ENCODE assay signal across 9 cellular contexts in genomic region chr19:38949580-38950367, GRCh38. TPM values are rescaled to one million over a fixed set of nuclear protein-coding genes. Genes with fewer than 3 reads are reported as not detected.
DNase-seq lines count a peak whose midpoint lies in the region; ATAC-seq, FAIRE-seq and TF ChIP-seq lines count a peak whose summit lies in the region.
"Had no signal": no experiment of that assay in that cellular context is flagged by ENCODE, and none has a peak within 500 bp of the region (broad histone marks: within the 10 kb centered on the region; RNA-seq: fewer than 3 reads in every experiment).

No MANE protein-coding gene starts in this region.

- TF ChIP-seq POLR2A in A549 (IDR thresholded peaks at IDR 0.05; ENCODE audit: low read length) (peak; percentile 27), transverse colon (IDR thresholded peaks at IDR 0.05) (no peak)

- H3K9ac ChIP-seq in rectal smooth muscle tissue (ENCODE audit: low read length), result no peak overlapping the region

- CTCF ChIA-PET in A549 (lab: Yijun Ruan, JAX), result interaction anchor here (0.6 to 23.4 kb wide), 8 partner anchors 10 to 547 kb away, joined by 4 to 344 read pairs (median 6); partner anchors contain the start of genes FAM98C, FBXO17, MRPS12 and SARS2

- peaks cover 16% of the 10 kb centered on the region for H3K4me1 Mint-ChIP-seq in T-helper 17 cell

- no peak for FAIRE-seq in A549 (lab: Jason Lieb, UNC)

- TF ChIP-seq EP300 in A549 (IDR thresholded peaks at IDR 0.05), result no peak
- no peak for TF ChIP-seq EP300 in transverse colon (IDR thresholded peaks at IDR 0.05; ENCODE audit: low read depth)

- 96% methylated on average over 68 of the region's 72 CpGs for WGBS in A549 (ENCODE audit: missing lambda C conversion rate)
- WGBS in transverse colon (ENCODE audit: low coverage in 1 of 2), 2 donors, result 19 to 39% methylated on average over 9 to 23 of the region's 72 CpGs

- peaks cover 20% of the 10 kb centered on the region for H3K27me3 Mint-ChIP-seq in T-helper 17 cell

- H3K4me3 ChIP-seq in A549 (no peak overlapping the region), HAP-1 (peak overlapping the region; percentile 21), ascending aorta (peak overlapping the region; percentile 30 to 55), rectal smooth muscle tissue (ENCODE audit: low read length) (peak overlapping the region; percentile 59), transverse colon (peak overlapping the region in 2 of 4 donors; percentile 22 to 36)

- DNase-seq in A549 (ENCODE audit: low read depth in 1 of 2, low spot score in 1 of 2) (no peak), HAP-1 (ENCODE audit: low spot score in 2 of 2) (peak; percentile 89 to 99), T-helper 17 cell (peak; percentile 62 to 73 (median 72)), ascending aorta (ENCODE audit: low spot score in 2 of 2) (peak; percentile 42 to 82), hepatic stellate cell (ENCODE audit: low spot score) (peak; percentile 58), transverse colon (peak; percentile 76)

- POLR2A ChIA-PET in A549 (lab: Yijun Ruan, JAX), result no interaction called here

- in situ Hi-C loops in HAP-1 (cut with MboI; ENCODE audit: low sequenced_read_pairs) (no loop called here), transverse colon (cut with MboI; ENCODE audit: low pct_ligation_motif_present in 1 of 4, low pct_unique_long_range_greater_than_20kb in 1 of 4, low sequenced_read_pairs in 3 of 4) (loop anchor here in 3 of 4 donors (25.0 kb wide), 2 partner anchors 412 to 537 kb away; partner anchors contain the start of gene FAM98C (in 3 of the 3))

- H3K4me2 ChIP-seq in A549, result no peak overlapping the region

- H3K4me3 Mint-ChIP-seq in T-helper 17 cell, result peak overlapping the region; percentile 77

- intact Hi-C loops in ascending aorta (cut with DNase I) (no loop called here), transverse colon (cut with DNase I; ENCODE audit: low total_unique reads) (no loop called here)

- TF ChIP-seq CTCF in A549 (IDR thresholded peaks at IDR 0.05) (no peak), ascending aorta (IDR thresholded peaks at IDR 0.05) (no peak), transverse colon (IDR thresholded peaks at IDR 0.05) (no peak)

- no peak overlapping the region for H3K27ac Mint-ChIP-seq in T-helper 17 cell

- ATAC-seq in A549 (no peak), T-helper 17 cell (peak; percentile 96), GM19324 (IDR thresholded peaks at IDR 0.05; ENCODE audit: low FRiP score, unreplicated experiment) (no peak)

- peaks cover 4% of the 10 kb centered on the region for H3K36me3 Mint-ChIP-seq in T-helper 17 cell (ENCODE audit: low read depth)

- H3K4me1 ChIP-seq in A549 (peaks cover 23% of the 10 kb centered on the region), HAP-1 (peaks cover 5% of the 10 kb centered on the region; the same call in 1 of the 2 replicates), ascending aorta (peaks cover 4 to 6% of the 10 kb centered on the region in 2 donors), rectal smooth muscle tissue (ENCODE audit: control insufficient read depth, insufficient read depth, low read length) (peaks cover 4% of the 10 kb centered on the region), transverse colon (peaks cover 4 to 10% (median 8%) of the 10 kb centered on the region in 4 donors)

- no peaks in the 10 kb centered on the region for H3K9me3 ChIP-seq in A549
- no peaks in the 10 kb centered on the region for H3K9me3 ChIP-seq in HAP-1
- no peaks in the 10 kb centered on the region for H3K9me3 ChIP-seq in T-helper 17 cell (ENCODE audit: control insufficient read depth, low read length, poor library complexity, severe bottlenecking)
- no peaks in the 10 kb centered on the region for H3K9me3 ChIP-seq in ascending aorta
- no peaks in the 10 kb centered on the region for H3K9me3 ChIP-seq in transverse colon
- H3K9me3 ChIP-seq: Caco-2 had no signal

- H3K27me3 ChIP-seq in HAP-1 (ENCODE audit: low read depth) (no peaks in the 10 kb centered on the region), ascending aorta (no peaks in the 10 kb centered on the region), rectal smooth muscle tissue (ENCODE audit: control insufficient read depth, insufficient read depth, low read length) (no peaks in the 10 kb centered on the region), transverse colon (peaks cover 6% of the 10 kb centered on the region)

- no peak overlapping the region for H3K27ac ChIP-seq in A549
- no peak overlapping the region for H3K27ac ChIP-seq in ascending aorta
- H3K27ac ChIP-seq in rectal smooth muscle tissue (ENCODE audit: low read depth, low read length), result no peak overlapping the region
- H3K27ac ChIP-seq in transverse colon, result no peak overlapping the region

- H3K36me3 ChIP-seq in HAP-1 (replicated peaks) (no peaks in the 10 kb centered on the region), ascending aorta (peaks cover 0 to 19% of the 10 kb centered on the region in 2 donors), rectal smooth muscle tissue (ENCODE audit: control insufficient read depth, insufficient read depth, low read length) (no peaks in the 10 kb centered on the region), transverse colon (no peaks in the 10 kb centered on the region)

- no peak for TF ChIP-seq RAD21 in A549 (conservative IDR thresholded peaks at IDR 0.05 in 1 of 2, IDR thresholded peaks at IDR 0.05 in 1 of 2)

TF ChIP-seq in A549, 52 proteins besides CTCF, POLR2A, EP300 and RAD21:
- TF ChIP-seq NFE2L2 (conservative IDR thresholded peaks at IDR 0.05; ENCODE audit: low read length), result no peak
- no peak for TF ChIP-seq BHLHE40 (IDR thresholded peaks at IDR 0.05; ENCODE audit: low read depth, low read length)
- peak in 1 of 2 experiments; percentile 1; a peak in 1 of 5 replicates for TF ChIP-seq JUN (IDR thresholded peaks at IDR 0.05)
- peak; percentile 14; the same call in 1 of the 2 replicates for TF ChIP-seq PBX3 (IDR thresholded peaks at IDR 0.05)

RNA-seq across cellular contexts. Expression of gene MRPS12, which starts 19.0 kb away (rescaled TPM):
- polyA plus RNA-seq in A549 (2011; rRNA removed), result 92.8 and 104 TPM in 2 replicates
- polyA plus RNA-seq in A549 (2012; cell fraction: cytosol; rRNA removed), result 418 and 524 TPM in 2 replicates
- polyA plus RNA-seq in A549 (2012; cell fraction: nucleus; rRNA removed), result 325 and 425 TPM in 2 replicates
- polyA plus RNA-seq in A549 (2017; fragmentation: RNase III; extraction: RNeasy Plus Mini Kit Qiagen cat#74134 plus additional on column Dnase treatment), result 198 to 217 TPM (median 213 TPM) in 3 replicates
- polyA minus RNA-seq in A549 (2011; rRNA and poly(A)+ RNA removed), result 49.4 and 50.5 TPM in 2 replicates
- 10 to 100 TPM; 18.9 to 22.0 TPM for total RNA-seq in T-helper 17 cell
- total RNA-seq in ascending aorta, result 9.9 TPM
- total RNA-seq in transverse colon, result 10 to 100 TPM; 23.7 to 42.6 (median 34.7) TPM

RNA-seq across cellular contexts. Expression of gene SARS2, which starts 19.2 kb away (rescaled TPM):
- polyA plus RNA-seq in A549 (2011; rRNA removed) (46.1 and 46.7 TPM in 2 replicates), A549 (2017; fragmentation: RNase III; extraction: RNeasy Plus Mini Kit Qiagen cat#74134 plus additional on column Dnase treatment) (81.8 to 98.0 TPM (median 93.4 TPM) in 3 replicates)
- 81.2 and 106 TPM in 2 replicates for polyA plus RNA-seq in A549 (2012; cell fraction: cytosol; rRNA removed)
- 448 and 539 TPM in 2 replicates for polyA plus RNA-seq in A549 (2012; cell fraction: nucleus; rRNA removed)
- polyA minus RNA-seq in A549 (2011; rRNA and poly(A)+ RNA removed), result 54.8 and 68.1 TPM in 2 replicates
- total RNA-seq in T-helper 17 cell (10 to 100 TPM; 18.6 to 19.5 TPM), ascending aorta (1.4 TPM), transverse colon (100 to 1,000 TPM in 1 of 4 donors, 10 to 100 TPM in 3; 21.4 to 186 (median 42.7) TPM)

RNA-seq across cellular contexts. Expression of gene FBXO17, which starts 25.8 kb away (rescaled TPM):
- 68.1 and 73.1 TPM in 2 replicates for polyA plus RNA-seq in A549 (2011; rRNA removed)
- polyA plus RNA-seq in A549 (2012; cell fraction: cytosol; rRNA removed), result 110 and 145 TPM in 2 replicates
- polyA plus RNA-seq in A549 (2012; cell fraction: nucleus; rRNA removed), result 217 and 308 TPM in 2 replicates
- polyA plus RNA-seq in A549 (2017; fragmentation: RNase III; extraction: RNeasy Plus Mini Kit Qiagen cat#74134 plus additional on column Dnase treatment), result 98.5 to 112 TPM (median 111 TPM) in 3 replicates
- 45.7 and 49.4 TPM in 2 replicates for polyA minus RNA-seq in A549 (2011; rRNA and poly(A)+ RNA removed)
- under 1 TPM in 1 of 2 donors, not detected in 1; 0.16 TPM for total RNA-seq in T-helper 17 cell
- 47.4 TPM for total RNA-seq in ascending aorta
- 1 to 10 TPM; 2.2 to 7.8 (median 2.4) TPM for total RNA-seq in transverse colon

RNA-seq across cellular contexts. Expression of gene CCER2, which starts 37.8 kb away (rescaled TPM):
- 0.40 and 0.68 TPM in 2 replicates for polyA plus RNA-seq in A549 (2011; rRNA removed)
- polyA plus RNA-seq in A549 (2012; cell fraction: cytosol; rRNA removed), result 0.56 and 0.83 TPM in 2 replicates
- polyA plus RNA-seq in A549 (2012; cell fraction: nucleus; rRNA removed), result 8.0 and 8.1 TPM in 2 replicates
- 1.1 to 1.9 TPM (median 1.5 TPM) in 3 replicates for polyA plus RNA-seq in A549 (2017; fragmentation: RNase III; extraction: RNeasy Plus Mini Kit Qiagen cat#74134 plus additional on column Dnase treatment)
- not detected in 2 replicates for polyA minus RNA-seq in A549 (2011; rRNA and poly(A)+ RNA removed)
- total RNA-seq in T-helper 17 cell, result 1 to 10 TPM in 1 of 2 donors, not detected in 1; 1.3 TPM
- total RNA-seq in ascending aorta, result not detected
- not detected for total RNA-seq in transverse colon

RNA-seq across cellular contexts. Expression of gene NFKBIB, which starts 50.0 kb away (rescaled TPM):
- polyA plus RNA-seq in A549 (2011; rRNA removed) (25.6 and 35.0 TPM in 2 replicates), A549 (2017; fragmentation: RNase III; extraction: RNeasy Plus Mini Kit Qiagen cat#74134 plus additional on column Dnase treatment) (56.4 to 61.7 TPM (median 59.5 TPM) in 3 replicates)
- polyA plus RNA-seq in A549 (2012; cell fraction: cytosol; rRNA removed), result 106 and 131 TPM in 2 replicates
- 96.5 and 113 TPM in 2 replicates for polyA plus RNA-seq in A549 (2012; cell fraction: nucleus; rRNA removed)
- 10.3 and 10.9 TPM in 2 replicates for polyA minus RNA-seq in A549 (2011; rRNA and poly(A)+ RNA removed)
- total RNA-seq in T-helper 17 cell (10 to 100 TPM; 49.3 to 63.8 TPM), ascending aorta (6.3 TPM), transverse colon (10 to 100 TPM in 3 of 4 donors, 1 to 10 TPM in 1; 6.2 to 53.9 (median 29.4) TPM)

Comparison
In these comparisons a context has a peak if more than half of its experiments do, and no peak if none do; other contexts are left out.
1. DNase-seq: peak in HAP-1 (2 of 2), T-helper 17 cell (3 of 3), ascending aorta (2 of 2), hepatic stellate cell (single experiment) and transverse colon (single experiment); none in A549 (0 of 2).